ENCODE assay signal across 11 cellular contexts in the genomic region with DNA sequence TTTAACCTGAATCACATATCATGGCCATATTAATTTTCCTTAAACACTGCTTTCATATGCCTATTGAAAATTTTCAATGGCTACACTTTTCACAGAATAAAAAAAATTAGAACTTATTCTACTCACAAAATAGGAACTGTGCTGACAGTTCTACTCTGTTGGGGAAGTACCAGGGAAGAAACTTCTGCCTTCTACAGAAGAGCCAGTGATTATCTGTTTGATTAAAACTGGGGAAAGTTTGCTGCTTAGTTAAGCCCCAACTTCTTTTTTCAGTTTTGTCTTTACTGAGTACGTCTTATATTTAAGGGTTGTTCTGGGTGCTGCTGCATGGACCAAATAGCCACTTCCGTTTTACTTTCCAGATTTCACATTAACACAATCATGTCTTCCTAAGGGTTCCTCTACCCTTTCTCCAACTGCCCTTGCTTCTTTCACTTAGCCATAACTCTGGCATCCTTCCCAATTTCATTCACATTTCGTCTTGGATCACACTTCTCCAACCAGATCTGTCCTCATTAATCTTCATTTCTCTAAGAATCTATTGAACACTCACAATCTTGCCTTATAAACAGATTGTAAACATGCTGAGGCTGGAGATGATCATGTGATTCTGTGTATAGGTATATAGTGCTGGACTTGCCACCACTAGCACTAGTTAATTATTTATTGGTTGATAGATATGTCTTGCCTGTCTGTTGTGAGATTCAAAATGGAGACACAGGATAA. TPM values are rescaled to one million over a fixed set of nuclear protein-coding genes. Genes with fewer than 3 reads are reported as not detected.
DNase-seq lines count a peak whose midpoint lies in the region; ATAC-seq and TF ChIP-seq lines count a peak whose summit lies in the region.
"Had no signal": no experiment of that assay in that cellular context is flagged by ENCODE, and none has a peak within 500 bp of the region (broad histone marks: within the 10 kb centered on the region; RNA-seq: fewer than 3 reads in every experiment).

No MANE protein-coding gene starts in this region.

- H3F3A ChIP-seq in Loucy (ENCODE audit: low read depth), result no peaks in the 10 kb centered on the region

- no peaks in the 10 kb centered on the region for H3K9me2 ChIP-seq in Loucy (replicated peaks; ENCODE audit: low read depth, low read length)

- ATAC-seq in GM18508 (IDR thresholded peaks at IDR 0.05; ENCODE audit: insufficient read depth, unreplicated experiment) (peak; percentile 28), GM21576 (IDR thresholded peaks at IDR 0.05; ENCODE audit: unreplicated experiment) (peak; percentile 14)

- H2AFZ ChIP-seq in Loucy (ENCODE audit: low read length) (0 out of 2 replicates have a peak overlapping the region, but pooled peaks have one; percentile 23), osteoblast (ENCODE audit: low read length) (peak overlapping the region; percentile 35)

- H3K36me3 ChIP-seq in Loucy (ENCODE audit: insufficient read depth, low read length) (no peaks in the 10 kb centered on the region), osteoblast (ENCODE audit: insufficient read depth, low read length) (no peaks in the 10 kb centered on the region)
- H3K36me3 ChIP-seq: esophagus squamous epithelium had no signal

- H3K27me3 ChIP-seq in Loucy (ENCODE audit: insufficient read depth, low read length, poor library complexity, severe bottlenecking), result peaks cover 13% of the 10 kb centered on the region
- no peaks in the 10 kb centered on the region for H3K27me3 ChIP-seq in osteoblast (ENCODE audit: insufficient read depth, low read length)

- H4K20me1 ChIP-seq in Loucy (ENCODE audit: insufficient read depth, low read length, poor library complexity, severe bottlenecking) (peaks cover 27% of the 10 kb centered on the region), osteoblast (ENCODE audit: insufficient read depth, low read length) (peaks cover 6% of the 10 kb centered on the region)

- peaks cover 25% of the 10 kb centered on the region for H3K4me1 ChIP-seq in Loucy (ENCODE audit: insufficient read depth, low read length, poor library complexity, severe bottlenecking)
- peaks cover 16% of the 10 kb centered on the region for H3K4me1 ChIP-seq in osteoblast (ENCODE audit: insufficient read depth, low read length)

- peaks cover 30% of the 10 kb centered on the region for H3K79me2 ChIP-seq in Loucy (ENCODE audit: insufficient read depth, low read length)
- H3K79me2 ChIP-seq in osteoblast (ENCODE audit: insufficient read depth, low read length), result peaks cover 31% of the 10 kb centered on the region

- no peaks in the 10 kb centered on the region for H3K9me3 ChIP-seq in Loucy (ENCODE audit: insufficient read depth, low read depth, low read length)
- H3K9me3 ChIP-seq in osteoblast (ENCODE audit: low read depth, low read length), result no peaks in the 10 kb centered on the region
- H3K9me3 ChIP-seq: esophagus squamous epithelium had no signal

- no peak for TF ChIP-seq CTCF in Loucy (conservative IDR thresholded peaks at IDR 0.05; ENCODE audit: low read length)
- TF ChIP-seq CTCF in osteoblast (IDR thresholded peaks at IDR 0.05; ENCODE audit: extremely low read depth, low read depth, low read length), result no peak

- H3K4me3 ChIP-seq in Loucy (ENCODE audit: low read length, poor library complexity, severe bottlenecking), result no peak overlapping the region
- no peak overlapping the region for H3K4me3 ChIP-seq in osteoblast (ENCODE audit: insufficient read depth, low read length)
- H3K4me3 ChIP-seq: esophagus squamous epithelium had no signal

- no peak overlapping the region for H3K27ac ChIP-seq in osteoblast (ENCODE audit: low read depth, low read length)
- H3K27ac ChIP-seq: esophagus squamous epithelium, KMS-11 had no signal

- no peak overlapping the region for H3K9ac ChIP-seq in Loucy (ENCODE audit: low read depth, low read length, poor library complexity, severe bottlenecking)
- H3K9ac ChIP-seq: KMS-11 had no signal

- no peak for DNase-seq in osteoblast (ENCODE audit: insufficient read length, low spot score, missing footprints)
- no peak for DNase-seq in NCI-H128 (lab: John Stamatoyannopoulos, UW; ENCODE audit: unreplicated experiment)
- no peak for DNase-seq in NK-92 treated with Interleukin-12 subunit alpha and Interleukin-12 subunit beta, amount 100 ng/mL, for 24 hours (lab: John Stamatoyannopoulos, UW)
- no peak for DNase-seq in cerebellar nuclear complex (lab: John Stamatoyannopoulos, UW)
- no peak for DNase-seq in GM19238 (ENCODE audit: insufficient read length, low spot score)
- DNase-seq: esophagus squamous epithelium, SHP77 had no signal

- H3K4me2 ChIP-seq in Loucy (ENCODE audit: low read depth, low read length, poor library complexity, severe bottlenecking), result no peak overlapping the region
- H3K4me2 ChIP-seq in osteoblast (ENCODE audit: insufficient read depth, low read length), result no peak overlapping the region
- H3K4me2 ChIP-seq: KMS-11 had no signal

RNA-seq across cellular contexts. Expression of gene SEL1L, which starts 1.9 kb away (rescaled TPM):
- total RNA-seq in osteoblast, result 132 and 151 TPM in 2 replicates
